In genomic region chr9:98396236-98396635, GRCh38 we compare ENCODE assay signal across 17 cellular contexts.
DNase-seq lines count a peak whose midpoint lies in the region; ATAC-seq and TF ChIP-seq lines count a peak whose summit lies in the region.
"Had no signal": no experiment of that assay in that cellular context is flagged by ENCODE, and none has a peak within 500 bp of the region (broad histone marks: within the 10 kb centered on the region; RNA-seq: fewer than 3 reads in every experiment).

No MANE protein-coding gene starts in this region.

- intact Hi-C loops in cardiac septum (cut with DNase I) (no loop called here), Right ventricle myocardium inferior (cut with DNase I) (no loop called here)

- H3K36me3 Mint-ChIP-seq in WTC11 (no peaks in the 10 kb centered on the region), memory B cell (peaks cover 5% of the 10 kb centered on the region)
- H3K36me3 Mint-ChIP-seq in stimulated activated naive B cell treated with anti-CD40 and anti-IgM and Interleukin-4, amounts not matched to agents 10 μg/mL and 1 μg/mL and 100 μg/mL, for 72 hours, result peaks cover 5 to 12% of the 10 kb centered on the region in 2 donors

- H3K27me3 Mint-ChIP-seq in WTC11 (ENCODE audit: low read depth) (no peaks in the 10 kb centered on the region), memory B cell (peaks cover 10% of the 10 kb centered on the region)
- H3K27me3 Mint-ChIP-seq in stimulated activated naive B cell treated with anti-CD40 and anti-IgM and Interleukin-4, amounts not matched to agents 10 μg/mL and 1 μg/mL and 100 μg/mL, for 72 hours, result peaks cover 13 to 21% of the 10 kb centered on the region in 2 donors

- H3K9me3 Mint-ChIP-seq in WTC11 (peaks cover 18% of the 10 kb centered on the region), memory B cell (peaks cover 10% of the 10 kb centered on the region)
- peaks cover 12 to 23% of the 10 kb centered on the region in 2 donors for H3K9me3 Mint-ChIP-seq in stimulated activated naive B cell treated with anti-CD40 and anti-IgM and Interleukin-4, amounts not matched to agents 10 μg/mL and 1 μg/mL and 100 μg/mL, for 72 hours

- H3K4me1 Mint-ChIP-seq in WTC11 (peaks cover 24% of the 10 kb centered on the region), memory B cell (peaks cover 41% of the 10 kb centered on the region)
- peaks cover 31 to 32% of the 10 kb centered on the region in 2 donors for H3K4me1 Mint-ChIP-seq in stimulated activated naive B cell treated with anti-CD40 and anti-IgM and Interleukin-4, amounts not matched to agents 10 μg/mL and 1 μg/mL and 100 μg/mL, for 72 hours

- no peak for ATAC-seq in Right ventricle myocardium inferior
- ATAC-seq in WTC11, result peak; percentile 65
- peak; percentile 53 for ATAC-seq in memory B cell (ENCODE audit: low read depth)
- peak; percentile 66 for ATAC-seq in stimulated activated naive B cell treated with anti-CD40 and anti-IgM and Interleukin-4, amounts not matched to agents 10 μg/mL and 1 μg/mL and 100 μg/mL, for 72 hours (replicated peaks)
- ATAC-seq in HG02870 (IDR thresholded peaks at IDR 0.05; ENCODE audit: unreplicated experiment), result no peak
- no peak for ATAC-seq in GM21526 (IDR thresholded peaks at IDR 0.05; ENCODE audit: low FRiP score, unreplicated experiment)

- H3K4me3 Mint-ChIP-seq in WTC11 (no peak overlapping the region), memory B cell (no peak overlapping the region)
- H3K4me3 Mint-ChIP-seq in stimulated activated naive B cell treated with anti-CD40 and anti-IgM and Interleukin-4, amounts not matched to agents 10 μg/mL and 1 μg/mL and 100 μg/mL, for 72 hours, result no peak overlapping the region
- H3K4me3 Mint-ChIP-seq: B cell; CD4-positive, CD25-positive, alpha-beta regulatory T cell; CD8-positive, alpha-beta memory T cell; HFFc6 had no signal

- H3K27ac Mint-ChIP-seq in WTC11, result no peak overlapping the region
- no peak overlapping the region for H3K27ac Mint-ChIP-seq in memory B cell
- H3K27ac Mint-ChIP-seq in stimulated activated naive B cell treated with anti-CD40 and anti-IgM and Interleukin-4, amounts not matched to agents 10 μg/mL and 1 μg/mL and 100 μg/mL, for 72 hours, result no peak overlapping the region
- H3K27ac Mint-ChIP-seq: B cell; CD4-positive, CD25-positive, alpha-beta regulatory T cell; CD8-positive, alpha-beta memory T cell; HFFc6 had no signal

- POLR2A ChIA-PET in WTC11 (lab: Charles Lee), result no interaction called here

- TF ChIP-seq CTCF in WTC11 (IDR thresholded peaks at IDR 0.05), result no peak

- CTCF ChIA-PET in WTC11 (lab: Charles Lee), result interaction anchor here (0.8 to 1.3 kb wide), 4 partner anchors 14 to 310 kb away, joined by 3 to 4 read pairs (median 4); no protein-coding TSS in a partner anchor

- DNase-seq in cardiac septum (ENCODE audit: low spot score), result peak; percentile 64
- DNase-seq in Right ventricle myocardium inferior (ENCODE audit: missing footprints), result no peak
- no peak for DNase-seq in WTC11 (ENCODE audit: low spot score)
- DNase-seq in memory B cell (ENCODE audit: low spot score in 2 of 2), result no peak
- DNase-seq in stimulated activated naive B cell treated with anti-CD40 and anti-IgM and Interleukin-4, amounts not matched to agents 10 μg/mL and 1 μg/mL and 100 μg/mL, for 72 hours, result no peak
- no peak for DNase-seq in midbrain (lab: John Stamatoyannopoulos, UW)
- DNase-seq: CD4-positive, CD25-positive, alpha-beta regulatory T cell; CD8-positive, alpha-beta memory T cell; DMS 273 treated with DMSO at 0.1 percent for 48 hours; DMS79; EL; GDM1; GM23248; HFFc6 had no signal

TF ChIP-seq in WTC11, 78 proteins besides CTCF, POLR2A, EP300 and RAD21:
- no peak for TF ChIP-seq EMX1 (CRISPR knock-in tag; IDR thresholded peaks at IDR 0.05)
- TF ChIP-seq ZNF423 (CRISPR knock-in tag; IDR thresholded peaks at IDR 0.05), result 0 out of 2 replicates have a peak, but pooled peaks have one; percentile 10

Comparison
In these comparisons a context has a peak if more than half of its experiments do, and no peak if none do; other contexts are left out.
1. ATAC-seq: peak in WTC11 (single experiment), memory B cell (single experiment) and stimulated activated naive B cell treated with anti-CD40 and anti-IgM and Interleukin-4, amounts not matched to agents 10 μg/mL and 1 μg/mL and 100 μg/mL, for 72 hours (2 of 2); none in Right ventricle myocardium inferior (single experiment), HG02870 (single experiment) and GM21526 (single experiment).